In the genomic region with DNA sequence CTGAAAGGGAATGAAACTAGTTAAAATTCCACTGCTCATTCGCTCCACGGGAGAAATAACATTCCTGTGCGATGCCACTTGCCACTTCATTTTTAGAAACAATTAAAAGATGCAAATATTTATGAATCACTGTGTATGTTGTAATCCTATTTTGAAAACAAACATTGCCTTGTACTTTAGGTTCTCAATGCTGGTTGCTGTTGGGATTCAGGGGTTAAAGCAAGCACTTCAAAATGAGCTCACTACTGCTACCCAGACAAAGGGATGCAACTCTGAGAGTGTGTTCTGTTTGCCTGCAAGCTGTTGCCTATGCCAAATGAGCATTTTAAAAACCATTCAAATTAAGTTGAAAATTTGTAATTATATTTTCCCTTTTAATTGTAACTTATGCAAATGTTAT, we compare ENCODE assay signal across 20 cellular contexts.
DNase-seq lines count a peak whose midpoint lies in the region; ATAC-seq, FAIRE-seq and TF ChIP-seq lines count a peak whose summit lies in the region.
"Had no signal": no experiment of that assay in that cellular context is flagged by ENCODE, and none has a peak within 500 bp of the region (broad histone marks: within the 10 kb centered on the region; RNA-seq: fewer than 3 reads in every experiment).

No MANE protein-coding gene starts in this region.

- no peak for TF ChIP-seq CTCF in astrocyte (IDR thresholded peaks at IDR 0.05; ENCODE audit: insufficient read depth, low read depth, low read length)

- H3K9me3 Mint-ChIP-seq in astrocyte (ENCODE audit: unreplicated experiment) = no peaks in the 10 kb centered on the region
- H3K9me3 Mint-ChIP-seq: CD4-positive, alpha-beta T cell had no signal

- no peaks in the 10 kb centered on the region for H3K4me1 ChIP-seq in astrocyte (ENCODE audit: insufficient read depth, low read length)
- H3K4me1 ChIP-seq: Peyer's patch had no signal

- DNase-seq in DMS153 treated with DMSO at 0.1 percent for 48 hours (lab: John Stamatoyannopoulos, UW; ENCODE audit: unreplicated experiment) (peak; percentile 14), DMS153 (lab: John Stamatoyannopoulos, UW) (no peak), astrocyte (ENCODE audit: low read depth) (no peak), globus pallidus (ENCODE audit: low spot score) (peak; percentile 68), pons (ENCODE audit: low spot score) (peak; percentile 74), RCC 7860 (ENCODE audit: low spot score) (no peak)
- DNase-seq in stimulated activated CD4-positive, alpha-beta T cell treated with anti-CD3 and anti-CD28 coated beads, Interleukin-4, amount 100 ng/mL, for 1 hour = no peak
- DNase-seq: BE2C; CD4-positive, alpha-beta T cell; DND-41; Kasumi-1; NCI-H187 treated with DMSO at 0.1 percent for 48 hours; NCI-H510A; Peyer's patch; Right ventricle myocardium superior; SK-N-SH had no signal

- H3K4me2 ChIP-seq in astrocyte (ENCODE audit: low read length) = peak overlapping the region; percentile 39
- H3K4me2 ChIP-seq: SK-N-SH had no signal

- FAIRE-seq in astrocyte (lab: Jason Lieb, UNC) = no peak
- no peak for FAIRE-seq in RCC 7860 (lab: Jason Lieb, UNC)
- FAIRE-seq: G401.6, H54 had no signal

- no peaks in the 10 kb centered on the region for H3K36me3 Mint-ChIP-seq in astrocyte (ENCODE audit: low read depth, unreplicated experiment)

- no peaks in the 10 kb centered on the region for H3K27me3 ChIP-seq in astrocyte (ENCODE audit: insufficient read depth, low read length)
- H3K27me3 ChIP-seq: BE2C, Peyer's patch had no signal

- no peak overlapping the region for H3K4me3 ChIP-seq in astrocyte (ENCODE audit: insufficient read depth, low read depth, low read length)
- H3K4me3 ChIP-seq: Peyer's patch had no signal

- H2AFZ ChIP-seq in astrocyte (ENCODE audit: low read depth, low read length) = no peak overlapping the region

- H3K79me2 ChIP-seq in astrocyte (ENCODE audit: insufficient read depth, low read length) = no peaks in the 10 kb centered on the region

- no peak for ATAC-seq in HG03571 (IDR thresholded peaks at IDR 0.05; ENCODE audit: unreplicated experiment)

- H3K27ac Mint-ChIP-seq in astrocyte (ENCODE audit: unreplicated experiment) = no peak overlapping the region
- H3K27ac Mint-ChIP-seq: CD4-positive, alpha-beta T cell had no signal

- H3K27me3 Mint-ChIP-seq in astrocyte (ENCODE audit: low read depth, unreplicated experiment) = peaks cover 8% of the 10 kb centered on the region

- no peaks in the 10 kb centered on the region for H3K36me3 ChIP-seq in astrocyte (ENCODE audit: insufficient read depth, low read length)
- H3K36me3 ChIP-seq: BE2C, Peyer's patch had no signal

- H4K20me1 ChIP-seq in astrocyte (ENCODE audit: insufficient read depth, low read length) = no peaks in the 10 kb centered on the region

- no peak overlapping the region for H3K9ac ChIP-seq in astrocyte (ENCODE audit: low read length)
- H3K9ac ChIP-seq: SK-N-SH had no signal

- no peak overlapping the region for H3K27ac ChIP-seq in astrocyte (ENCODE audit: low read depth, low read length)
- H3K27ac ChIP-seq: 22Rv1, Peyer's patch had no signal

- peaks cover 2% of the 10 kb centered on the region for H3K4me1 Mint-ChIP-seq in astrocyte (ENCODE audit: low read depth, unreplicated experiment)

- H3K9me3 ChIP-seq in astrocyte (ENCODE audit: insufficient read depth, low read depth, low read length) = no peaks in the 10 kb centered on the region
- H3K9me3 ChIP-seq: BE2C, Peyer's patch, SK-N-SH had no signal

- no peak overlapping the region for H3K4me3 Mint-ChIP-seq in astrocyte (ENCODE audit: unreplicated experiment)
- H3K4me3 Mint-ChIP-seq: CD4-positive, alpha-beta T cell had no signal

Comparison
In these comparisons a context has a peak if more than half of its experiments do, and no peak if none do; other contexts are left out.
1. DNase-seq: peak in DMS153 treated with DMSO at 0.1 percent for 48 hours (single experiment), globus pallidus (single experiment) and pons (single experiment); none in DMS153 (single experiment), astrocyte (single experiment), stimulated activated CD4-positive, alpha-beta T cell treated with anti-CD3 and anti-CD28 coated beads, Interleukin-4, amount 100 ng/mL, for 1 hour (single experiment) and RCC 7860 (single experiment).